9 cellular contexts compared by ENCODE assay signal in genomic region chr1:201309420-201309819, GRCh38. TPM values are rescaled to one million over a fixed set of nuclear protein-coding genes. Genes with fewer than 3 reads are reported as not detected.
A peak's percentile ranks its signal among the peaks of the same experiment; 100 is the strongest.
DNase-seq lines count a peak whose midpoint lies in the region; ATAC-seq, FAIRE-seq and TF ChIP-seq lines count a peak whose summit lies in the region.
"Had no signal": no experiment of that assay in that cellular context is flagged by ENCODE, and none has a peak within 500 bp of the region (broad histone marks: within the 10 kb centered on the region; RNA-seq: fewer than 3 reads in every experiment).

No MANE protein-coding gene starts in this region.

- H3K4me1 ChIP-seq in liver (ENCODE audit: control insufficient read depth in 4 of 4, insufficient read depth in 4 of 4, low read length in 3 of 4) = peaks cover 0 to 10% (median 5%) of the 10 kb centered on the region in 4 donors

- in situ Hi-C loops in GM13977 (cut with MboI; ENCODE audit: low pct_unique_long_range_greater_than_20kb, low sequenced_read_pairs, unreplicated experiment) = no loop called here

- H3K27me3 ChIP-seq in bronchial epithelial cell (ENCODE audit: control insufficient read depth, insufficient read depth, low read length) = no peaks in the 10 kb centered on the region
- no peaks in the 10 kb centered on the region for H3K27me3 ChIP-seq in liver (ENCODE audit: control insufficient read depth in 4 of 4, insufficient read depth in 4 of 4, low read length in 3 of 4)

- no peak overlapping the region for H3K9ac ChIP-seq in liver (ENCODE audit: low read depth in 1 of 2, low read length in 2 of 2)

- no peaks in the 10 kb centered on the region for H3K9me3 ChIP-seq in liver (ENCODE audit: control insufficient read depth in 4 of 4, low read length in 3 of 4)

- peak; percentile 58 to 64 for TF ChIP-seq RAD21 in liver (IDR thresholded peaks at IDR 0.05)

- H3K36me3 ChIP-seq in bronchial epithelial cell (ENCODE audit: control insufficient read depth, insufficient read depth, low read length) = peaks cover 34% of the 10 kb centered on the region
- no peaks in the 10 kb centered on the region for H3K36me3 ChIP-seq in liver (ENCODE audit: control insufficient read depth in 4 of 4, insufficient read depth in 3 of 4, low read depth in 1 of 4, low read length in 3 of 4)

- TF ChIP-seq CTCF in GM13977 (IDR thresholded peaks at IDR 0.05; ENCODE audit: extremely low read depth, insufficient read depth, missing control alignments) (peak; percentile 21), bronchial epithelial cell (IDR thresholded peaks at IDR 0.05; ENCODE audit: insufficient read depth, low read length, severe bottlenecking) (peak; percentile 33), liver (IDR thresholded peaks at IDR 0.05; ENCODE audit: low read depth, low read length, missing input control) (no peak)

- DNase-seq in A172 (ENCODE audit: low spot score) (peak; percentile 61), GM13977 (ENCODE audit: low spot score) (peak; percentile 42), NCI-H345 (lab: John Stamatoyannopoulos, UW) (peak; percentile 93), bronchial epithelial cell (ENCODE audit: low read depth) (peak; percentile 69), NOMO-1 treated with dmso at 0.1 percent for 144 hours (lab: John Stamatoyannopoulos, UW; ENCODE audit: unreplicated experiment) (no peak)
- DNase-seq: activated naive CD8-positive, alpha-beta T cell treated with anti-CD3 and anti-CD28 coated beads, Interleukin-2, amount 10 ng/mL, durations not matched to agents 7 days and 5 days had no signal

- ATAC-seq in HG02759 (IDR thresholded peaks at IDR 0.05; ENCODE audit: unreplicated experiment) = no peak
- no peak for ATAC-seq in GM18873 (IDR thresholded peaks at IDR 0.05; ENCODE audit: low FRiP score, unreplicated experiment)

- H3K27ac ChIP-seq in liver (ENCODE audit: low read depth in 1 of 2, low read length in 2 of 2) = peak overlapping the region; percentile 17 to 52

- 2% methylated on average over 9 of the region's 9 CpGs for WGBS in liver

- FAIRE-seq in bronchial epithelial cell (lab: Jason Lieb, UNC) = peak; percentile 80

- H3K4me3 ChIP-seq in bronchial epithelial cell (ENCODE audit: low read depth, low read length) (no peak overlapping the region), liver (ENCODE audit: low read depth in 1 of 3, low read length in 3 of 3) (no peak overlapping the region)

TF ChIP-seq in liver, 16 proteins besides CTCF, POLR2A, EP300 and RAD21:
- TF ChIP-seq ATF3 (IDR thresholded peaks at IDR 0.05) (no peak), MAX (IDR thresholded peaks at IDR 0.05) (peak; percentile 93), TAF1 (conservative IDR thresholded peaks at IDR 0.05) (no peak), JUND (IDR thresholded peaks at IDR 0.05) (peak in 1 of 2 donors; percentile 62), HNF4A (conservative IDR thresholded peaks at IDR 0.05) (peak; percentile 57 to 80), FOXA2 (IDR thresholded peaks at IDR 0.05) (peak; percentile 56), ZBTB33 (IDR thresholded peaks at IDR 0.05) (peak; percentile 74), RXRA (IDR thresholded peaks at IDR 0.05) (peak; percentile 60 to 88), FOXA1 (IDR thresholded peaks at IDR 0.05) (peak; percentile 45), SP1 (IDR thresholded peaks at IDR 0.05) (peak; percentile 85), HNF4G (IDR thresholded peaks at IDR 0.05) (no peak), NR2F2 (IDR thresholded peaks at IDR 0.05) (no peak), YY1 (IDR thresholded peaks at IDR 0.05) (peak; percentile 88), GABPA (IDR thresholded peaks at IDR 0.05 in 1 of 2, conservative IDR thresholded peaks at IDR 0.05 in 1 of 2) (peak in 1 of 2 donors; percentile 53), EGR1 (IDR thresholded peaks at IDR 0.05; ENCODE audit: low read depth in 2 of 2) (peak in 1 of 2 donors; percentile 92), REST (IDR thresholded peaks at IDR 0.05) (peak; percentile 63)

RNA-seq across cellular contexts. Expression of gene PKP1, which starts 26.1 kb away (rescaled TPM):
- total RNA-seq in A172 (2014; rRNA removed; shearing (Covaris generic)) = not detected in 2 replicates
- total RNA-seq in bronchial epithelial cell = 117 and 337 TPM in 2 replicates
- total RNA-seq in liver = not detected
- polyA plus RNA-seq in liver = under 1 TPM in 1 of 2 donors, not detected in 1; 0.01 TPM
- total RNA-seq: activated naive CD8-positive, alpha-beta T cell treated with anti-CD3 and anti-CD28 coated beads, Interleukin-2, amount 10 ng/mL, durations not matched to agents 7 days and 5 days had no signal

Comparison
In these comparisons a context has a peak if more than half of its experiments do, and no peak if none do; other contexts are left out.
1. RNA of gene PKP1, which starts 26.1 kb away (total RNA-seq): 117 to 337 TPM in bronchial epithelial cell; not detected in A172 and not detected in liver; every median in the first group is over 100 times any median in the second.